ENCODE assay signal across 1 cellular context in genomic region chr1:205602118-205602517, GRCh38.
TF ChIP-seq lines count a peak whose summit lies in the region.

No MANE protein-coding gene starts in this region.

TF ChIP-seq in WTC11, 78 proteins besides CTCF, POLR2A, EP300 and RAD21 (continued from another document):
- no peak for TF ChIP-seq ATF6 (CRISPR knock-in tag; IDR thresholded peaks at IDR 0.05)
- no peak for TF ChIP-seq JUN (CRISPR knock-in tag; IDR thresholded peaks at IDR 0.05)
- TF ChIP-seq, protein P1, sequence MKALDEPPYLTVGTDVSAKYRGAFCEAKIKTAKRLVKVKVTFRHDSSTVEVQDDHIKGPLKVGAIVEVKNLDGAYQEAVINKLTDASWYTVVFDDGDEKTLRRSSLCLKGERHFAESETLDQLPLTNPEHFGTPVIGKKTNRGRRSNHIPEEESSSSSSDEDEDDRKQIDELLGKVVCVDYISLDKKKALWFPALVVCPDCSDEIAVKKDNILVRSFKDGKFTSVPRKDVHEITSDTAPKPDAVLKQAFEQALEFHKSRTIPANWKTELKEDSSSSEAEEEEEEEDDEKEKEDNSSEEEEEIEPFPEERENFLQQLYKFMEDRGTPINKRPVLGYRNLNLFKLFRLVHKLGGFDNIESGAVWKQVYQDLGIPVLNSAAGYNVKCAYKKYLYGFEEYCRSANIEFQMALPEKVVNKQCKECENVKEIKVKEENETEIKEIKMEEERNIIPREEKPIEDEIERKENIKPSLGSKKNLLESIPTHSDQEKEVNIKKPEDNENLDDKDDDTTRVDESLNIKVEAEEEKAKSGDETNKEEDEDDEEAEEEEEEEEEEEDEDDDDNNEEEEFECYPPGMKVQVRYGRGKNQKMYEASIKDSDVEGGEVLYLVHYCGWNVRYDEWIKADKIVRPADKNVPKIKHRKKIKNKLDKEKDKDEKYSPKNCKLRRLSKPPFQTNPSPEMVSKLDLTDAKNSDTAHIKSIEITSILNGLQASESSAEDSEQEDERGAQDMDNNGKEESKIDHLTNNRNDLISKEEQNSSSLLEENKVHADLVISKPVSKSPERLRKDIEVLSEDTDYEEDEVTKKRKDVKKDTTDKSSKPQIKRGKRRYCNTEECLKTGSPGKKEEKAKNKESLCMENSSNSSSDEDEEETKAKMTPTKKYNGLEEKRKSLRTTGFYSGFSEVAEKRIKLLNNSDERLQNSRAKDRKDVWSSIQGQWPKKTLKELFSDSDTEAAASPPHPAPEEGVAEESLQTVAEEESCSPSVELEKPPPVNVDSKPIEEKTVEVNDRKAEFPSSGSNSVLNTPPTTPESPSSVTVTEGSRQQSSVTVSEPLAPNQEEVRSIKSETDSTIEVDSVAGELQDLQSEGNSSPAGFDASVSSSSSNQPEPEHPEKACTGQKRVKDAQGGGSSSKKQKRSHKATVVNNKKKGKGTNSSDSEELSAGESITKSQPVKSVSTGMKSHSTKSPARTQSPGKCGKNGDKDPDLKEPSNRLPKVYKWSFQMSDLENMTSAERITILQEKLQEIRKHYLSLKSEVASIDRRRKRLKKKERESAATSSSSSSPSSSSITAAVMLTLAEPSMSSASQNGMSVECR (CRISPR knock-in tag; IDR thresholded peaks at IDR 0.05; ENCODE audit: borderline replicate concordance) = no peak
